ENCODE assay signal across 8 cellular contexts in the genomic region with DNA sequence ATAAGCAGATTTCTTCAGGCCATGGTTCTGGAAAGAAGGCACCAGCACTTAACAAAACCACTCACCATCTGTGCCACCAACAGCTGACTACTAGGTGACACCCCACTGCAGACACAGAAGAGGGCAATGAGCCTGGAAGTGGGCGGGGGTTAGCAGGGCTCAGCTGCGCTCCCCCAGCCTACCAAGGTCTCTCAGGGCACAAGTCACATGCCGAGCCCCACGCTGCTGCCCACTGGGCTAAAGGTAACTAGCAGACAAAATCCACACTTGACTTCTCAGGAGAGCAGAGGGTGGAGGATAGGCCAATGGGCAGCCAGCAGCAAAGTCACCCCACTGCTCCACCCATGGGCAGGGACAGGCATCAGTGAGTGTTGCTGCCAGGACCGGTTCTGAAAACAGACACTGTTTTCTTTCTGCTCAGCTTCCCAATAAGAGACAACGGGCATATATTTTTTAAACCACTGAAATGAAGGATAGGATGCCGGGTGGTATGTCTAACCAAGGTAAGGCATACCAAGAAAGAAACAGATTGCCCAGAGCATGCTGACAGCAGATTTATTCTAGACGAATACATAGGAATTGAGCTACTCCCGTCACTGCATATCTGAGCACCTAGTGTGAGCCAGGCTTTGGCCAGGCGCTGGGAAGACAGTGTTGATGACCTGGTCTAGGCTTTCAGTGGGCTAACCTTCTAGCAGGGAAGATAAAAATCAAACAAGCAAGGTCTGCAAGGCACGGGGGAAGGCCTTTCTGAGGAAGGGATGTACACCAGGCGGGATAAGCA. TPM values are rescaled to one million over a fixed set of nuclear protein-coding genes. Genes with fewer than 3 reads are reported as not detected.
A peak's percentile ranks its signal among the peaks of the same experiment; 100 is the strongest.
DNase-seq lines count a peak whose midpoint lies in the region; ATAC-seq and TF ChIP-seq lines count a peak whose summit lies in the region.

No MANE protein-coding gene starts in this region.

- H4K5ac ChIP-seq in mesendoderm (ENCODE audit: low read length) = no peak overlapping the region

- no peak overlapping the region for H2AK5ac ChIP-seq in mesendoderm (ENCODE audit: low read length)

- no peak overlapping the region for H3K9ac ChIP-seq in mesendoderm (ENCODE audit: low read length)

- no peak overlapping the region for H2BK15ac ChIP-seq in mesendoderm (replicated peaks; ENCODE audit: low read depth)

- H3K4me2 ChIP-seq in mesendoderm (ENCODE audit: low read length) = no peak overlapping the region

- H3K4ac ChIP-seq in mesendoderm (ENCODE audit: low read depth, low read length) = no peak overlapping the region

- H3K27me3 ChIP-seq in gastrocnemius medialis (no peaks in the 10 kb centered on the region), mesendoderm (ENCODE audit: insufficient read depth, low read length, poor library complexity) (no peaks in the 10 kb centered on the region)

- peaks cover 11% of the 10 kb centered on the region for H3K36me3 Mint-ChIP-seq in activated naive CD8-positive, alpha-beta T cell treated with anti-CD3 and anti-CD28 coated beads, Interleukin-2, amount 50 U/mL, for 24 hours (ENCODE audit: low read depth)

- DNase-seq in DMS79 treated with DMSO at 0.1 percent for 48 hours (lab: John Stamatoyannopoulos, UW) = peak; percentile 31
- DNase-seq in H4 (ENCODE audit: low spot score) = peak; percentile 62
- peak; percentile 71 to 79 for DNase-seq in NCI-H524 (lab: John Stamatoyannopoulos, UW)
- DNase-seq in germinal center (ENCODE audit: low spot score) = peak; percentile 39
- peak; percentile 97 to 99 for DNase-seq in gastrocnemius medialis
- DNase-seq in stimulated activated CD4-positive, alpha-beta T cell treated with anti-CD3 and anti-CD28 coated beads, Interleukin-2, amount 100 ng/mL, for 48 hours = no peak
- no peak for DNase-seq in mesendoderm
- no peak for DNase-seq in activated naive CD8-positive, alpha-beta T cell treated with anti-CD3 and anti-CD28 coated beads, Interleukin-2, amount 50 U/mL, for 24 hours

- H2BK5ac ChIP-seq in mesendoderm (ENCODE audit: low read length) = no peak overlapping the region

- no peak for TF ChIP-seq CTCF in gastrocnemius medialis (IDR thresholded peaks at IDR 0.05 in 4 of 5, conservative IDR thresholded peaks at IDR 0.05 in 1 of 5)

- H3K4me1 ChIP-seq in gastrocnemius medialis (peaks cover 48 to 72% of the 10 kb centered on the region in 2 donors), mesendoderm (ENCODE audit: control insufficient read depth, low read depth, low read length) (peaks cover 8% of the 10 kb centered on the region)

- H3K4me3 Mint-ChIP-seq in activated naive CD8-positive, alpha-beta T cell treated with anti-CD3 and anti-CD28 coated beads, Interleukin-2, amount 50 U/mL, for 24 hours = no peak overlapping the region

- in situ Hi-C loops in gastrocnemius medialis (cut with MboI; ENCODE audit: low sequenced_read_pairs in 4 of 4) = loop anchor here in 1 of 4 donors (25.0 kb wide), 1 partner anchor 782 kb away; no protein-coding TSS in a partner anchor

- no peak overlapping the region for H4K8ac ChIP-seq in mesendoderm (ENCODE audit: low read depth, low read length)

- ATAC-seq in gastrocnemius medialis = peak; percentile 72
- ATAC-seq in activated naive CD8-positive, alpha-beta T cell treated with anti-CD3 and anti-CD28 coated beads, Interleukin-2, amount 50 U/mL, for 24 hours = no peak

- H3K27ac ChIP-seq in gastrocnemius medialis = peak overlapping the region; percentile 97 to 100 (median 98)
- H3K27ac ChIP-seq in mesendoderm (ENCODE audit: low read depth, low read length) = no peak overlapping the region

- H3K36me3 ChIP-seq in gastrocnemius medialis (peaks cover 0 to 32% of the 10 kb centered on the region in 2 donors), mesendoderm (ENCODE audit: control insufficient read depth, insufficient read depth, low read length) (no peaks in the 10 kb centered on the region)

- H3K27ac Mint-ChIP-seq in activated naive CD8-positive, alpha-beta T cell treated with anti-CD3 and anti-CD28 coated beads, Interleukin-2, amount 50 U/mL, for 24 hours = no peak overlapping the region

- H3K9me3 Mint-ChIP-seq in activated naive CD8-positive, alpha-beta T cell treated with anti-CD3 and anti-CD28 coated beads, Interleukin-2, amount 50 U/mL, for 24 hours = no peaks in the 10 kb centered on the region

- H3K4me3 ChIP-seq in gastrocnemius medialis (peak overlapping the region; percentile 63 to 72 (median 68)), mesendoderm (ENCODE audit: low read length) (no peak overlapping the region)

- H3K4me1 Mint-ChIP-seq in activated naive CD8-positive, alpha-beta T cell treated with anti-CD3 and anti-CD28 coated beads, Interleukin-2, amount 50 U/mL, for 24 hours = peaks cover 12% of the 10 kb centered on the region

- H3K9me3 ChIP-seq in gastrocnemius medialis = no peaks in the 10 kb centered on the region

- no peak overlapping the region for H3K56ac ChIP-seq in mesendoderm (ENCODE audit: low read length)

- no peaks in the 10 kb centered on the region for H3K79me2 ChIP-seq in mesendoderm (ENCODE audit: control insufficient read depth, insufficient read depth, low read length)

- intact Hi-C loops in gastrocnemius medialis (cut with DNase I; ENCODE audit: low total_unique reads) = loop anchor here (1.0 kb wide), 1 partner anchor 10 kb away; no protein-coding TSS in a partner anchor

- no CpG with 5 or more reads among the region's 12 CpGs for WGBS in mesendoderm (ENCODE audit: extremely low coverage, insufficient coverage, low lambda C conversion rate)

- no peak overlapping the region for H2BK120ac ChIP-seq in mesendoderm (ENCODE audit: low read depth, low read length)

- no peaks in the 10 kb centered on the region for H3K79me1 ChIP-seq in mesendoderm (ENCODE audit: low read length)

- no peak overlapping the region for H3K23ac ChIP-seq in mesendoderm (ENCODE audit: low read length)

- no peak overlapping the region for H3K18ac ChIP-seq in mesendoderm (ENCODE audit: low read length)

- no peak for TF ChIP-seq POLR2A in gastrocnemius medialis (IDR thresholded peaks at IDR 0.05)

- no peaks in the 10 kb centered on the region for H3K27me3 Mint-ChIP-seq in activated naive CD8-positive, alpha-beta T cell treated with anti-CD3 and anti-CD28 coated beads, Interleukin-2, amount 50 U/mL, for 24 hours

RNA-seq across cellular contexts. Expression of gene ACSL1, which starts 20.1 kb away (rescaled TPM):
- total RNA-seq in H4 (2014; rRNA removed; shearing (Covaris generic)) = 56.3 and 62.8 TPM in 2 replicates
- total RNA-seq in gastrocnemius medialis = 1,000 to 10,000 TPM in 3 of 4 donors, 100 to 1,000 TPM in 1; 591 to 2,181 (median 1,316) TPM
- 4.4 TPM for polyA plus RNA-seq in mesendoderm (2013, experiment 1 of 2)
- polyA plus RNA-seq in mesendoderm (2013, experiment 2 of 2) = 4.5 TPM

Comparison
In these comparisons a context has a peak if more than half of its experiments do, and no peak if none do; other contexts are left out.
1. DNase-seq: peak in DMS79 treated with DMSO at 0.1 percent for 48 hours (single experiment), H4 (single experiment), NCI-H524 (2 of 2), germinal center (single experiment) and gastrocnemius medialis (2 of 2); none in stimulated activated CD4-positive, alpha-beta T cell treated with anti-CD3 and anti-CD28 coated beads, Interleukin-2, amount 100 ng/mL, for 48 hours (0 of 2), mesendoderm (single experiment) and activated naive CD8-positive, alpha-beta T cell treated with anti-CD3 and anti-CD28 coated beads, Interleukin-2, amount 50 U/mL, for 24 hours (single experiment).